9 cellular contexts compared by ENCODE assay signal in genomic region chr2:9099341-9099751, GRCh38.
A peak's percentile ranks its signal among the peaks of the same experiment; 100 is the strongest.
DNase-seq lines count a peak whose midpoint lies in the region; ATAC-seq and TF ChIP-seq lines count a peak whose summit lies in the region.
"Had no signal": no experiment of that assay in that cellular context is flagged by ENCODE, and none has a peak within 500 bp of the region (broad histone marks: within the 10 kb centered on the region; RNA-seq: fewer than 3 reads in every experiment).

No MANE protein-coding gene starts in this region.

- peak overlapping the region; percentile 65; the same call in 1 of the 2 replicates for H3K56ac ChIP-seq in IMR-90 (ENCODE audit: extremely low read depth, insufficient read depth, low read length)

- TF ChIP-seq POLR2A in IMR-90 (IDR thresholded peaks at IDR 0.05; ENCODE audit: low read depth, low read length): no peak

- H3K9me3 ChIP-seq in IMR-90 (ENCODE audit: control insufficient read depth, insufficient read depth, low read length) (no peaks in the 10 kb centered on the region), OCI-LY7 (ENCODE audit: low read length) (no peaks in the 10 kb centered on the region), WERI-Rb-1 (ENCODE audit: severe bottlenecking) (no peaks in the 10 kb centered on the region)
- H3K9me3 ChIP-seq: neutrophil had no signal

- dilution Hi-C loops in IMR-90 (cut with HindIII; ENCODE audit: low sequenced_read_pairs, unreplicated experiment): no loop called here

- peak overlapping the region; percentile 96 for H2BK20ac ChIP-seq in IMR-90 (ENCODE audit: low read depth, low read length)

- CTCF ChIA-PET in IMR-90 (lab: Yijun Ruan, JAX): no interaction called here
- CTCF ChIA-PET in OCI-LY7 (lab: Charles Lee; ENCODE audit: unreplicated experiment): no interaction called here

- H3K79me2 ChIP-seq in OCI-LY7 (ENCODE audit: insufficient read depth, low read depth, low read length): no peaks in the 10 kb centered on the region

- peak overlapping the region; percentile 97 for H2BK120ac ChIP-seq in IMR-90 (ENCODE audit: low read depth, low read length)

- no peak for TF ChIP-seq CTCF in IMR-90 (conservative IDR thresholded peaks at IDR 0.05; ENCODE audit: low read depth, low read length)
- TF ChIP-seq CTCF in kidney epithelial cell (IDR thresholded peaks at IDR 0.05; ENCODE audit: insufficient read depth, low read length, poor library complexity, severe bottlenecking): no peak
- TF ChIP-seq CTCF in OCI-LY7 (conservative IDR thresholded peaks at IDR 0.05; ENCODE audit: low read length): no peak
- TF ChIP-seq CTCF in WERI-Rb-1 (IDR thresholded peaks at IDR 0.05; ENCODE audit: low read depth, low read length): no peak

- H3K4me2 ChIP-seq in IMR-90 (ENCODE audit: low read depth, low read length) (peak overlapping the region; percentile 45), OCI-LY7 (ENCODE audit: low read length) (no peak overlapping the region)

- H3K4ac ChIP-seq in IMR-90 (ENCODE audit: low read depth, low read length): peak overlapping the region; percentile 91

- H2AFZ ChIP-seq in IMR-90 (replicated peaks; ENCODE audit: low read length, poor library complexity) (peak overlapping the region; percentile 88), OCI-LY7 (ENCODE audit: low read length) (no peak overlapping the region)

- peak overlapping the region; percentile 86 for H2BK5ac ChIP-seq in IMR-90 (ENCODE audit: low read depth, low read length, poor library complexity, severe bottlenecking)

- in situ Hi-C loops in IMR-90 (cut with MboI; ENCODE audit: low sequenced_read_pairs): no loop called here

- peak overlapping the region; percentile 81; the same call in 2 of the 3 replicates for H2BK15ac ChIP-seq in IMR-90 (ENCODE audit: low read depth, low read length)

- H3K4me3 ChIP-seq in IMR-90 (ENCODE audit: insufficient read depth, low read depth, low read length) (no peak overlapping the region), kidney epithelial cell (ENCODE audit: low read depth, low read length) (no peak overlapping the region), OCI-LY7 (ENCODE audit: low read depth, low read length, poor library complexity, severe bottlenecking) (no peak overlapping the region), WERI-Rb-1 (ENCODE audit: low read depth, low read length) (no peak overlapping the region)

- H3K14ac ChIP-seq in IMR-90 (replicated peaks; ENCODE audit: low read depth, low read length): peak overlapping the region; percentile 96

- peak overlapping the region; percentile 46 for H3K9ac ChIP-seq in IMR-90 (ENCODE audit: low read depth, low read length)

- H3K23ac ChIP-seq in IMR-90 (ENCODE audit: low read depth, low read length): peak overlapping the region; percentile 92; the same call in 1 of the 2 replicates

- H4K91ac ChIP-seq in IMR-90 (ENCODE audit: insufficient read depth, low read depth, low read length): peak overlapping the region; percentile 83

- H3K27me3 ChIP-seq in IMR-90 (ENCODE audit: control insufficient read depth, insufficient read depth, low read length): no peaks in the 10 kb centered on the region
- no peaks in the 10 kb centered on the region for H3K27me3 ChIP-seq in kidney epithelial cell (ENCODE audit: control insufficient read depth, insufficient read depth, low read length)
- H3K27me3 ChIP-seq in WERI-Rb-1 (ENCODE audit: insufficient read depth, low read depth, severe bottlenecking): no peaks in the 10 kb centered on the region
- H3K27me3 ChIP-seq: neutrophil had no signal

- intact Hi-C loops in IMR-90 (cut with micrococcal nuclease) (no loop called here), OCI-LY7 (cut with micrococcal nuclease; ENCODE audit: unreplicated experiment) (no loop called here)

- peaks cover 16% of the 10 kb centered on the region for H3K9me1 ChIP-seq in IMR-90 (ENCODE audit: insufficient read depth, low read length)

- TF ChIP-seq RAD21 in IMR-90 (IDR thresholded peaks at IDR 0.05; ENCODE audit: low read length): no peak

- H3K9me2 ChIP-seq in OCI-LY7 (ENCODE audit: insufficient read depth, low read length): no peaks in the 10 kb centered on the region

- H4K20me1 ChIP-seq in IMR-90 (ENCODE audit: insufficient read depth, low read length) (no peaks in the 10 kb centered on the region), OCI-LY7 (ENCODE audit: insufficient read depth, low read length) (no peaks in the 10 kb centered on the region)

- H2AK9ac ChIP-seq in IMR-90 (replicated peaks; ENCODE audit: low read depth, low read length, poor library complexity): peak overlapping the region; percentile 10

- POLR2A ChIA-PET in IMR-90 (lab: Charles Lee; ENCODE audit: unreplicated experiment) (interaction anchor here (0.7 kb wide), 1 partner anchor 95 kb away, joined by 3 read pairs; no protein-coding TSS in a partner anchor), OCI-LY7 (lab: Charles Lee) (no interaction called here)

- peak overlapping the region; percentile 35 for H3K27ac ChIP-seq in IMR-90 (ENCODE audit: insufficient read depth, low read length)
- no peak overlapping the region for H3K27ac ChIP-seq in OCI-LY7 (ENCODE audit: low read depth, low read length, poor library complexity, severe bottlenecking)
- H3K27ac ChIP-seq in WERI-Rb-1: no peak overlapping the region
- H3K27ac ChIP-seq: neutrophil had no signal

- peak; percentile 51 for ATAC-seq in GM21515 (IDR thresholded peaks at IDR 0.05; ENCODE audit: unreplicated experiment)
- peak; percentile 76 for ATAC-seq in IMR-90 (ENCODE audit: low read depth)

- no CpG with 5 or more reads among the region's 9 CpGs for WGBS in IMR-90 (ENCODE audit: extremely low coverage in 2 of 2, insufficient read length in 1 of 2), 2 experiments

- H4K8ac ChIP-seq in IMR-90 (ENCODE audit: low read depth in 2 of 2, low read length in 2 of 2): peak overlapping the region; percentile 31 to 90; a peak in 3 of 4 replicates

- DNase-seq in ELR (ENCODE audit: low read depth) (peak; percentile 23), IMR-90 (peak; percentile 80), kidney epithelial cell (ENCODE audit: low read depth) (peak; percentile 71), OCI-LY7 (ENCODE audit: low spot score) (no peak), LoVo (ENCODE audit: low spot score) (no peak), WERI-Rb-1 (no peak)
- no peak for DNase-seq in stimulated activated naive CD4-positive, alpha-beta T cell (lab: John Stamatoyannopoulos, UW)

- no peaks in the 10 kb centered on the region; a peak in 1 of 4 replicates for H3K79me1 ChIP-seq in IMR-90 (ENCODE audit: low read depth in 1 of 2, low read length in 2 of 2)

- BruUV-seq in IMR-90 (replicated peaks; lab: Mats Ljungman, UMichigan): no TSS peak
- no TSS peak for BruUV-seq in OCI-LY7 (replicated peaks; lab: Mats Ljungman, UMichigan)

- peak overlapping the region; percentile 68 for H4K5ac ChIP-seq in IMR-90 (ENCODE audit: low read depth, low read length)

- H3K4me1 ChIP-seq in IMR-90 (ENCODE audit: control insufficient read depth, insufficient read depth, low read length) (peaks cover 18% of the 10 kb centered on the region), OCI-LY7 (ENCODE audit: insufficient read depth, low read length, poor library complexity, severe bottlenecking) (no peaks in the 10 kb centered on the region)

- no peaks in the 10 kb centered on the region for H3K36me3 ChIP-seq in IMR-90 (ENCODE audit: control insufficient read depth, insufficient read depth, low read length)
- no peaks in the 10 kb centered on the region for H3K36me3 ChIP-seq in kidney epithelial cell (ENCODE audit: control insufficient read depth, insufficient read depth, low read length)
- no peaks in the 10 kb centered on the region for H3K36me3 ChIP-seq in OCI-LY7 (ENCODE audit: insufficient read depth, low read length)
- H3K36me3 ChIP-seq in WERI-Rb-1: no peaks in the 10 kb centered on the region
- H3K36me3 ChIP-seq: neutrophil had no signal

- no peak overlapping the region for H2AK5ac ChIP-seq in IMR-90 (ENCODE audit: low read depth, low read length)

- peak overlapping the region; percentile 55 for H3K18ac ChIP-seq in IMR-90 (ENCODE audit: low read depth, low read length)

TF ChIP-seq in IMR-90, 13 proteins besides CTCF, POLR2A, EP300 and RAD21:
- peak; percentile 28; the same call in 1 of the 2 replicates for TF ChIP-seq NFE2L2 (IDR thresholded peaks at IDR 0.05; ENCODE audit: low read depth, low read length)
- TF ChIP-seq, protein P1, sequence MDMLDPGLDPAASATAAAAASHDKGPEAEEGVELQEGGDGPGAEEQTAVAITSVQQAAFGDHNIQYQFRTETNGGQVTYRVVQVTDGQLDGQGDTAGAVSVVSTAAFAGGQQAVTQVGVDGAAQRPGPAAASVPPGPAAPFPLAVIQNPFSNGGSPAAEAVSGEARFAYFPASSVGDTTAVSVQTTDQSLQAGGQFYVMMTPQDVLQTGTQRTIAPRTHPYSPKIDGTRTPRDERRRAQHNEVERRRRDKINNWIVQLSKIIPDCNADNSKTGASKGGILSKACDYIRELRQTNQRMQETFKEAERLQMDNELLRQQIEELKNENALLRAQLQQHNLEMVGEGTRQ (IDR thresholded peaks at IDR 0.05; ENCODE audit: low read depth, low read length): peak; percentile 31; the same call in 1 of the 2 replicates
- no peak for TF ChIP-seq MXI1 (IDR thresholded peaks at IDR 0.05; ENCODE audit: borderline replicate concordance, low read depth, low read length)
- TF ChIP-seq CEBPB (IDR thresholded peaks at IDR 0.05; ENCODE audit: low read depth, low read length): no peak

Comparison
In these comparisons a context has a peak if more than half of its experiments do, and no peak if none do; other contexts are left out.
1. DNase-seq: peak in ELR (single experiment), IMR-90 (single experiment) and kidney epithelial cell (single experiment); none in OCI-LY7 (single experiment), LoVo (single experiment), WERI-Rb-1 (single experiment) and stimulated activated naive CD4-positive, alpha-beta T cell (0 of 6).